In genomic region chr11:64291746-64292457, GRCh38 we compare ENCODE assay signal across 11 cellular contexts. TPM values are rescaled to one million over a fixed set of nuclear protein-coding genes. Genes with fewer than 3 reads are reported as not detected.
DNase-seq lines count a peak whose midpoint lies in the region; ATAC-seq and TF ChIP-seq lines count a peak whose summit lies in the region.
"Had no signal": no experiment of that assay in that cellular context is flagged by ENCODE, and none has a peak within 500 bp of the region (broad histone marks: within the 10 kb centered on the region; RNA-seq: fewer than 3 reads in every experiment).

No MANE protein-coding gene starts in this region.

- ATAC-seq in RWPE2 (ENCODE audit: low read depth) (0 out of 3 replicates have a peak, but pooled peaks have one; percentile 13), HG02798 (IDR thresholded peaks at IDR 0.05; ENCODE audit: poor library complexity, unreplicated experiment) (no peak)

- TF ChIP-seq POLR2A in esophagus squamous epithelium (IDR thresholded peaks at IDR 0.05), result no peak

- WGBS in esophagus squamous epithelium, 2 donors, result no CpG with 5 or more reads among the region's 96 CpGs

- TF ChIP-seq CTCF in RWPE2 (IDR thresholded peaks at IDR 0.05; ENCODE audit: poor library complexity, severe bottlenecking) (no peak), esophagus squamous epithelium (IDR thresholded peaks at IDR 0.05) (no peak)

- H3K4me1 ChIP-seq in BLaER1 (peaks cover 18% of the 10 kb centered on the region), RWPE2 (ENCODE audit: insufficient read depth, poor library complexity, severe bottlenecking) (no peaks in the 10 kb centered on the region), esophagus squamous epithelium (peaks cover 10 to 40% (median 20%) of the 10 kb centered on the region in 3 donors), neuron (ENCODE audit: insufficient read depth, low read length) (peaks cover 20% of the 10 kb centered on the region)

- peaks cover 6% of the 10 kb centered on the region; the same call in 1 of the 2 replicates for H3K36me3 ChIP-seq in BLaER1
- H3K36me3 ChIP-seq in RWPE2 (ENCODE audit: low read depth), result no peaks in the 10 kb centered on the region
- peaks cover 0 to 10% (median 0%) of the 10 kb centered on the region in 3 donors for H3K36me3 ChIP-seq in esophagus squamous epithelium
- H3K36me3 ChIP-seq in neuron (ENCODE audit: insufficient read depth, low read length), result no peaks in the 10 kb centered on the region

- H3K9me3 ChIP-seq in BLaER1, result no peaks in the 10 kb centered on the region
- H3K9me3 ChIP-seq in RWPE2 (ENCODE audit: severe bottlenecking), result no peaks in the 10 kb centered on the region
- no peaks in the 10 kb centered on the region for H3K9me3 ChIP-seq in esophagus squamous epithelium
- no peaks in the 10 kb centered on the region for H3K9me3 ChIP-seq in neuron (ENCODE audit: low read length)

- peaks cover 78% of the 10 kb centered on the region for H3K27me3 ChIP-seq in BLaER1
- H3K27me3 ChIP-seq in RWPE2 (ENCODE audit: insufficient read depth, poor library complexity, severe bottlenecking), result peaks cover 30% of the 10 kb centered on the region
- H3K27me3 ChIP-seq in esophagus squamous epithelium, result peaks cover 8 to 71% (median 14%) of the 10 kb centered on the region in 4 donors
- peaks cover 53% of the 10 kb centered on the region for H3K27me3 ChIP-seq in neuron (ENCODE audit: insufficient read depth, low read length)

- intact Hi-C loops in esophagus squamous epithelium (cut with DNase I), result no loop called here

- H3K4me3 ChIP-seq in BLaER1 (peak overlapping the region; percentile 49), RWPE2 (ENCODE audit: severe bottlenecking) (no peak overlapping the region), esophagus squamous epithelium (peak overlapping the region; percentile 23 to 67 (median 37)), neuron (ENCODE audit: low read length) (peak overlapping the region; percentile 38)

- DNase-seq in RWPE2 (ENCODE audit: low spot score), result no peak
- DNase-seq in esophagus squamous epithelium (lab: John Stamatoyannopoulos, UW), result no peak
- no peak for DNase-seq in NCI-H1436 treated with DMSO at 0.1 percent for 48 hours (lab: John Stamatoyannopoulos, UW)
- no peak for DNase-seq in EL
- DNase-seq in SKM-1 treated with dmso at 0.1 percent for 144 hours (lab: John Stamatoyannopoulos, UW; ENCODE audit: unreplicated experiment), result no peak
- DNase-seq: activated CD4-positive, alpha-beta T cell treated with anti-CD3 and anti-CD28 coated beads, Interleukin-2, amount 10 ng/mL, durations not matched to agents 7 days and 5 days; NCI-H774 had no signal

- no peak overlapping the region for H3K9ac ChIP-seq in BLaER1

- peak overlapping the region; percentile 23 for H2AFZ ChIP-seq in neuron (ENCODE audit: low read depth, low read length)

- H3K27ac ChIP-seq in BLaER1 (no peak overlapping the region), RWPE2 (ENCODE audit: poor library complexity, severe bottlenecking) (no peak overlapping the region), esophagus squamous epithelium (no peak overlapping the region)

- H3K4me2 ChIP-seq in BLaER1, result peak overlapping the region; percentile 61

- peaks cover 49% of the 10 kb centered on the region for H4K20me1 ChIP-seq in BLaER1

RNA-seq across cellular contexts. Expression of gene KCNK4, which starts 0.8 kb away (rescaled TPM):
- total RNA-seq in esophagus squamous epithelium, result not detected
- total RNA-seq: activated CD4-positive, alpha-beta T cell treated with anti-CD3 and anti-CD28 coated beads, Interleukin-2, amount 10 ng/mL, durations not matched to agents 7 days and 5 days; omental fat pad had no signal

RNA-seq across cellular contexts. Expression of gene GPR137, which starts 6.3 kb away (rescaled TPM):
- total RNA-seq in esophagus squamous epithelium, result 10 to 100 TPM; 17.5 to 19.9 (median 19.2) TPM

RNA-seq across cellular contexts. Expression of gene BAD, which starts 7.4 kb away (rescaled TPM):
- 10 to 100 TPM; 49.4 to 86.5 (median 72.9) TPM for total RNA-seq in esophagus squamous epithelium

RNA-seq across cellular contexts. Expression of gene CATSPERZ, which starts 8.3 kb away (rescaled TPM):
- not detected for total RNA-seq in esophagus squamous epithelium
- total RNA-seq: activated CD4-positive, alpha-beta T cell treated with anti-CD3 and anti-CD28 coated beads, Interleukin-2, amount 10 ng/mL, durations not matched to agents 7 days and 5 days; omental fat pad had no signal

RNA-seq across cellular contexts. Expression of gene ESRRA, which starts 13.4 kb away (rescaled TPM):
- 100 to 1,000 TPM in 2 of 4 donors, 10 to 100 TPM in 2; 81.9 to 131 (median 99.7) TPM for total RNA-seq in esophagus squamous epithelium
